In the genomic region with DNA sequence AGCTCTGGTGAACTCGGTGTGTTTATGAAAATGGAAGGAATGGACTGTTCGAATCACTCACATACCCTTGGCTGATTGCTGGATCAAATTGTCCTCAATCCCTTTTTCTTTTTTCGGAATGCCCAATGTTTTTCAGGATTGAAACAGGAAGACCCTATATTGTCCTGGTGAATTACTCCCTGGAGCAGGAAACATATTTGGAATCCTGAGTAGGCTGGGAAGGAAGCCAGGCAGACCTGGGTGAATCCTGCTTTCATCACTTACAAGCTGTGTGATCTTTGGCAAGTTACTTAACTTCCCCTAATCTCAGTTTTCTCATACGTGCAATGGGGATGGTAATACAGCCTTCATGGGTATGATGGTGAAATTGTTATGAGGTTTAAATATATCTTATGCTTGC, we compare ENCODE assay signal across 12 cellular contexts.
DNase-seq lines count a peak whose midpoint lies in the region; ATAC-seq and TF ChIP-seq lines count a peak whose summit lies in the region.
"Had no signal": no experiment of that assay in that cellular context is flagged by ENCODE, and none has a peak within 500 bp of the region (broad histone marks: within the 10 kb centered on the region; RNA-seq: fewer than 3 reads in every experiment).

No MANE protein-coding gene starts in this region.

- H3K9me3 ChIP-seq in SJSA1 (replicated peaks) (no peaks in the 10 kb centered on the region), stomach smooth muscle (ENCODE audit: control insufficient read depth in 2 of 2, low read length in 2 of 2) (no peaks in the 10 kb centered on the region)

- TF ChIP-seq CTCF in fibroblast of the aortic adventitia (IDR thresholded peaks at IDR 0.05; ENCODE audit: insufficient read depth, low read length) = no peak

- H3K27me3 ChIP-seq in SJSA1 (replicated peaks) (no peaks in the 10 kb centered on the region), stomach smooth muscle (ENCODE audit: control insufficient read depth in 1 of 2, insufficient read depth in 2 of 2, low read length in 2 of 2) (peaks cover 0 to 18% of the 10 kb centered on the region in 2 donors)

- no peak for ATAC-seq in GM18502 (IDR thresholded peaks at IDR 0.05; ENCODE audit: poor library complexity, unreplicated experiment)
- no peak for ATAC-seq in HG02610 (IDR thresholded peaks at IDR 0.05; ENCODE audit: unreplicated experiment)
- ATAC-seq: Panc1 had no signal

- peaks cover 25% of the 10 kb centered on the region for H3K4me1 ChIP-seq in SJSA1 (replicated peaks)
- H3K4me1 ChIP-seq in stomach smooth muscle (ENCODE audit: control insufficient read depth, insufficient read depth, low read length) = peaks cover 37% of the 10 kb centered on the region

- no peaks in the 10 kb centered on the region for H3K36me3 ChIP-seq in SJSA1
- H3K36me3 ChIP-seq in stomach smooth muscle (ENCODE audit: control insufficient read depth in 2 of 2, insufficient read depth in 2 of 2, low read length in 2 of 2) = no peaks in the 10 kb centered on the region

- H3K27ac ChIP-seq in SJSA1 (peak overlapping the region; percentile 15; the same call in 1 of the 2 replicates), stomach smooth muscle (ENCODE audit: low read length) (peak overlapping the region; percentile 82)

- no peak for DNase-seq in SJSA1 (ENCODE audit: low read depth in 1 of 2, low spot score in 2 of 2)
- DNase-seq in dermis blood vessel endothelial cell = peak; percentile 73
- DNase-seq in fibroblast of the aortic adventitia (ENCODE audit: low read depth) = peak; percentile 12
- no peak for DNase-seq in DMS 273 treated with DMSO at 0.1 percent for 48 hours (lab: John Stamatoyannopoulos, UW)
- DNase-seq: CD4-positive, CD25-positive, alpha-beta regulatory T cell; GF-D8; NCI-H2081 treated with DMSO at 0.1 percent for 48 hours; NCI-H446 treated with DMSO at 0.1 percent for 48 hours had no signal

- H3K4me3 ChIP-seq in SJSA1 (no peak overlapping the region), fibroblast of the aortic adventitia (ENCODE audit: low read depth, low read length) (no peak overlapping the region), stomach smooth muscle (ENCODE audit: low read length in 2 of 2) (no peak overlapping the region)

- no peak overlapping the region for H3K9ac ChIP-seq in stomach smooth muscle (ENCODE audit: low read length in 2 of 2)

Comparison
In these comparisons a context has a peak if more than half of its experiments do, and no peak if none do; other contexts are left out.
1. DNase-seq: peak in dermis blood vessel endothelial cell (single experiment) and fibroblast of the aortic adventitia (single experiment); none in SJSA1 (0 of 2) and DMS 273 treated with DMSO at 0.1 percent for 48 hours (single experiment).